Comparison of ENCODE assay signal across 17 cellular contexts in genomic region chr15:40498891-40499290, GRCh38.
"Had no signal": no experiment of that assay in that cellular context is flagged by ENCODE, and none has a peak within 500 bp of the region (broad histone marks: within the 10 kb centered on the region; RNA-seq: fewer than 3 reads in every experiment).

No MANE protein-coding gene starts in this region.

- H3K27ac Mint-ChIP-seq: naive thymus-derived CD8-positive, alpha-beta T cell; progenitor cell of endocrine pancreas had no signal

- H3K4me1 ChIP-seq: gastroesophageal sphincter, pancreas had no signal

- H3K36me3 ChIP-seq: gastroesophageal sphincter, neutrophil, pancreas had no signal

- H3K27me3 ChIP-seq: pancreas had no signal

- H3K4me3 Mint-ChIP-seq: naive thymus-derived CD8-positive, alpha-beta T cell had no signal

- FAIRE-seq: endometrium, pancreas, small intestine had no signal

- H3K27ac ChIP-seq: gastroesophageal sphincter, neutrophil, pancreas had no signal

- H3K9me3 ChIP-seq: gastroesophageal sphincter, mucosa of descending colon, neutrophil, pancreas had no signal

- ATAC-seq: gastroesophageal sphincter; left lobe of liver; mucosa of descending colon; naive thymus-derived CD8-positive, alpha-beta T cell; pancreas; right cardiac atrium had no signal

- H3K36me3 Mint-ChIP-seq: naive thymus-derived CD8-positive, alpha-beta T cell had no signal

- H3K4me3 ChIP-seq: gastroesophageal sphincter, mucosa of descending colon, pancreas had no signal

- DNase-seq: effector memory CD4-positive, alpha-beta T cell; glutamatergic neuron; islet precursor cell; mucosa of descending colon; naive thymus-derived CD8-positive, alpha-beta T cell; pancreas; right cardiac atrium; small intestine; stimulated activated CD4-positive, alpha-beta T cell treated with anti-CD3 and anti-CD28 coated beads, Interleukin-12 subunit alpha, Interleukin-12 subunit beta, amount 100 ng/mL, for 4 hours; stimulated activated CD4-positive, alpha-beta T cell treated with anti-CD3 and anti-CD28 coated beads, Interleukin-2, amount 100 ng/mL, for 48 hours; stimulated activated naive CD4-positive, alpha-beta T cell treated with Interleukin-2 at 50 U/mL for 16 hours; trophoblast cell had no signal
